Comparison of ENCODE assay signal across 1 cellular context in the genomic region with DNA sequence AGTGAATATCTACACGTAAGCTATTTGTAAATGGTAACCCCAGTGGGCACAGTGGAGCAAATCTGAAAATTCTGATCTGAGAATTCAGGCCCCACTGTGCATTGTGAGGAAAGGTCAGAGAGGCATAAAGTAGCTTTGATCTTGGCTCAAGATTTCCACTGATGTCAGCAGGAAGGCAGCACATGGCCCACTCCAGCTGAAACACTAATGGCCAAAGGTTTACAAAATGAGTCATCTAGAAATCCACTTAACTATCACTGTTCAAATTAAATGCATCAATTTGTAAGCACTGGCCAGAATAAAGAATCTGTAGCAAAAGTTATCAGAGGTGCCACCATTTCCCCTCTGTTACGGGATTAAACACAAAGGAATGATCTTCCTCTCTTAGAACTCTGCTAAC.
TF ChIP-seq lines count a peak whose summit lies in the region.

No MANE protein-coding gene starts in this region.

TF ChIP-seq in WTC11, 78 proteins besides CTCF, POLR2A, EP300 and RAD21 (continued from another document):
- TF ChIP-seq JAZF1 (CRISPR knock-in tag; IDR thresholded peaks at IDR 0.05) = no peak
TF ChIP-seq in WTC11: peak in this region for 0.
